ENCODE assay signal across 10 cellular contexts in the genomic region with DNA sequence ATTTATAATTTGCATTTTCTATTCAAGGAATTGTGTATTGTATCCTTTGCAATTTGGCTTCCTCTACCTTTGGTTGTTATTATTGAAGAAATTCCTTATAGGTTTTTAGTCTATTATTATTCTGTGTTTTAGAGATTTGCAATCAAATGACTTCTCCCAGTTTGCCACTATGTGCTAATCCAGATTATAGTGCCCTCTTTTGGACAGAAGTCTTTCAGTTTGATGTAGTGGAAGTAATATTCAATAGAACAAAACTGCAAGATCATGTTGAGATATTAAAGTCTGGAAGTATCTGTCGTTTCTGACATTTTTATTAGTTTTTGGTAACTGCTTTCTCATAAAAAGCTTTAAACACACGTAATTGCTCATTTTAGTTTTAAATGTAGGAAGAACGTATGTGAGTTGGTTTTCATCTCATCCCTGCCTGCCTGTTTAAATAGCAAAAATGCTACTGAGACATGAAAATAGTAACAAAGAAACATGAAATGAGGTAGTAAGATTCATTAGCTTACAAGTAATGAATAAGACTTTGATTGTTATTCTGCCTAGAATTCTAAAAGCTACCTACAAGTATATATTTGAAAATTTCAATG.
A peak's percentile ranks its signal among the peaks of the same experiment; 100 is the strongest.
DNase-seq lines count a peak whose midpoint lies in the region; ATAC-seq and TF ChIP-seq lines count a peak whose summit lies in the region.
"Had no signal": no experiment of that assay in that cellular context is flagged by ENCODE, and none has a peak within 500 bp of the region (broad histone marks: within the 10 kb centered on the region; RNA-seq: fewer than 3 reads in every experiment).

No MANE protein-coding gene starts in this region.

- H3K4me3 ChIP-seq in Peyer's patch = no peak overlapping the region
- no peak overlapping the region for H3K4me3 ChIP-seq in fibroblast of pulmonary artery (replicated peaks; ENCODE audit: low read depth, low read length)

- TF ChIP-seq POLR2A in Peyer's patch (IDR thresholded peaks at IDR 0.05) = no peak

- intact Hi-C loops in natural killer cell (cut with micrococcal nuclease) = loop anchor here (1.0 kb wide), 1 partner anchor 111 kb away; no protein-coding TSS in a partner anchor

- no peaks in the 10 kb centered on the region for H3K9me3 Mint-ChIP-seq in natural killer cell
- no peaks in the 10 kb centered on the region for H3K9me3 Mint-ChIP-seq in natural killer cell treated with Interleukin-12 subunit alpha and Interleukin-12 subunit beta and Interleukin-15 and Interleukin-18, amount 100 ng/mL, for 72 hours

- H3K27ac Mint-ChIP-seq in natural killer cell = no peak overlapping the region
- no peak overlapping the region for H3K27ac Mint-ChIP-seq in natural killer cell treated with Interleukin-12 subunit alpha and Interleukin-12 subunit beta and Interleukin-15 and Interleukin-18, amount 100 ng/mL, for 72 hours

- TF ChIP-seq CTCF in natural killer cell (IDR thresholded peaks at IDR 0.05) = peak; percentile 45
- peak in 4 of 6 experiments; percentile 44 to 59 (median 48) for TF ChIP-seq CTCF in Peyer's patch (IDR thresholded peaks at IDR 0.05)
- peak; percentile 44 for TF ChIP-seq CTCF in fibroblast of pulmonary artery (IDR thresholded peaks at IDR 0.05; ENCODE audit: low read length, missing control alignments)

- peaks cover 27% of the 10 kb centered on the region for H3K36me3 Mint-ChIP-seq in natural killer cell
- peaks cover 5% of the 10 kb centered on the region for H3K36me3 Mint-ChIP-seq in natural killer cell treated with Interleukin-12 subunit alpha and Interleukin-12 subunit beta and Interleukin-15 and Interleukin-18, amount 100 ng/mL, for 72 hours

- no peaks in the 10 kb centered on the region for H3K27me3 Mint-ChIP-seq in natural killer cell (ENCODE audit: low read depth in 2 of 2)
- no peaks in the 10 kb centered on the region for H3K27me3 Mint-ChIP-seq in natural killer cell treated with Interleukin-12 subunit alpha and Interleukin-12 subunit beta and Interleukin-15 and Interleukin-18, amount 100 ng/mL, for 72 hours

- no peak overlapping the region for H3K4me3 Mint-ChIP-seq in natural killer cell
- no peak overlapping the region for H3K4me3 Mint-ChIP-seq in natural killer cell treated with Interleukin-12 subunit alpha and Interleukin-12 subunit beta and Interleukin-15 and Interleukin-18, amount 100 ng/mL, for 72 hours

- H3K36me3 ChIP-seq in Peyer's patch = peaks cover 0 to 65% (median 0%) of the 10 kb centered on the region in 3 donors

- peaks cover 0 to 4% of the 10 kb centered on the region in 2 donors for H3K4me1 Mint-ChIP-seq in natural killer cell
- H3K4me1 Mint-ChIP-seq in natural killer cell treated with Interleukin-12 subunit alpha and Interleukin-12 subunit beta and Interleukin-15 and Interleukin-18, amount 100 ng/mL, for 72 hours (ENCODE audit: low read depth in 2 of 2) = peaks cover 0 to 6% of the 10 kb centered on the region in 2 donors

- no peak overlapping the region for H3K27ac ChIP-seq in Peyer's patch

- no peaks in the 10 kb centered on the region for H3K27me3 ChIP-seq in Peyer's patch

- no peaks in the 10 kb centered on the region for H3K9me3 ChIP-seq in Peyer's patch

- H3K4me1 ChIP-seq in Peyer's patch = no peaks in the 10 kb centered on the region

- DNase-seq in natural killer cell (no peak), Peyer's patch (no peak), fibroblast of pulmonary artery (ENCODE audit: low read depth) (peak; percentile 56), NCI-H128 (lab: John Stamatoyannopoulos, UW; ENCODE audit: unreplicated experiment) (no peak), NCI-H1436 treated with DMSO at 0.1 percent for 48 hours (lab: John Stamatoyannopoulos, UW) (no peak)
- DNase-seq in natural killer cell treated with Interleukin-12 subunit alpha and Interleukin-12 subunit beta and Interleukin-15 and Interleukin-18, amount 100 ng/mL, for 72 hours (ENCODE audit: low spot score) = no peak
- DNase-seq: activated naive CD4-positive, alpha-beta T cell treated with Interleukin-2 at 50 U/mL for 16 hours; KG1 had no signal

- ATAC-seq in natural killer cell (peak in 2 of 3 donors; percentile 60), GM18867 (IDR thresholded peaks at IDR 0.05; ENCODE audit: unreplicated experiment) (no peak), GM21381 (IDR thresholded peaks at IDR 0.05; ENCODE audit: unreplicated experiment) (no peak)
- no peak for ATAC-seq in natural killer cell treated with Interleukin-12 subunit alpha and Interleukin-12 subunit beta and Interleukin-15 and Interleukin-18, amount 100 ng/mL, for 72 hours

Comparison
In these comparisons a context has a peak if more than half of its experiments do, and no peak if none do; other contexts are left out.
1. ATAC-seq: peak in natural killer cell (2 of 3); none in natural killer cell treated with Interleukin-12 subunit alpha and Interleukin-12 subunit beta and Interleukin-15 and Interleukin-18, amount 100 ng/mL, for 72 hours (0 of 2), GM18867 (single experiment) and GM21381 (single experiment).
2. Peak in every context shown above with its lines, with median percentiles within 50 percentile points of each other: CTCF ChIP-seq.